In the genomic region with DNA sequence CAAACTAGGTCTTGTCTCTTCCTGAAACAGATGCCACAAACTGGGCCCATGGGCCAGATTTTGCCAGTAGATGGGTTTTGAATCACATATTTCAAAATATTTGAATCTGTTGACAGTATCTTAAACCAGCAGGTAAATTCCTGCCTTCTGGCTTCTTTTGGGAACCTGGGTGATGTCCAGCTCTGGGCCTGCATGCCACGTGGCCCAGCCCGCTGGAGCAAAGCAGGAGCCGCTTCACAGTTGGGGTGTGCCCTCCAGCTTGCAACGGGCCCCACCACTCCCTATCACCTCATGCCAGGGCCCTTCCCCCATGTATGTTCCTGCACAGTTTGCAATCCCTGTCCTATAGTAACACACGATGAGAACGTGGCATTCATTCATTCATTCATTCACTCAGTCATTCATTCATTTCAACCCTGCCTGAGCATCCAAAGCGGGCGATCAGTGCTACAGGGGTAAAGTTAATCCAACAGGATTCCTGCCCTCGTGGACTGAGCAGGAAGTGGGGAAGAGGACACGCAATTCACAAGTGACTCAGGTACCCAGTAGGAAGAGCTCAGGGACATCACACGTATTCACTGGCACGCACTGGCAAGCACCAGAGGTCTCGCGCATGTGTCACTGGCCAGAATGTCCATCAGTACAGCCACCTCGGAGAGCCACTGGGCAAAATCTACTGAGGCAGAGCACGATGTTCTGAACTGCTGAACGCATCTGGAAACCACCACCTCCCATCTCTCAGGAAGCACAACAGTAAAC, we compare ENCODE assay signal across 1 cellular context.
TF ChIP-seq lines count a peak whose summit lies in the region.

No MANE protein-coding gene starts in this region.

TF ChIP-seq in WTC11, 78 proteins besides CTCF, POLR2A, EP300 and RAD21 (continued from another document):
- no peak for TF ChIP-seq CDX4 (CRISPR knock-in tag; IDR thresholded peaks at IDR 0.05; ENCODE audit: borderline replicate concordance)
- no peak for TF ChIP-seq SP1 (CRISPR knock-in tag; conservative IDR thresholded peaks at IDR 0.05)
- no peak for TF ChIP-seq SMAD3 (CRISPR knock-in tag; IDR thresholded peaks at IDR 0.05; ENCODE audit: borderline replicate concordance)
- TF ChIP-seq, protein P1, sequence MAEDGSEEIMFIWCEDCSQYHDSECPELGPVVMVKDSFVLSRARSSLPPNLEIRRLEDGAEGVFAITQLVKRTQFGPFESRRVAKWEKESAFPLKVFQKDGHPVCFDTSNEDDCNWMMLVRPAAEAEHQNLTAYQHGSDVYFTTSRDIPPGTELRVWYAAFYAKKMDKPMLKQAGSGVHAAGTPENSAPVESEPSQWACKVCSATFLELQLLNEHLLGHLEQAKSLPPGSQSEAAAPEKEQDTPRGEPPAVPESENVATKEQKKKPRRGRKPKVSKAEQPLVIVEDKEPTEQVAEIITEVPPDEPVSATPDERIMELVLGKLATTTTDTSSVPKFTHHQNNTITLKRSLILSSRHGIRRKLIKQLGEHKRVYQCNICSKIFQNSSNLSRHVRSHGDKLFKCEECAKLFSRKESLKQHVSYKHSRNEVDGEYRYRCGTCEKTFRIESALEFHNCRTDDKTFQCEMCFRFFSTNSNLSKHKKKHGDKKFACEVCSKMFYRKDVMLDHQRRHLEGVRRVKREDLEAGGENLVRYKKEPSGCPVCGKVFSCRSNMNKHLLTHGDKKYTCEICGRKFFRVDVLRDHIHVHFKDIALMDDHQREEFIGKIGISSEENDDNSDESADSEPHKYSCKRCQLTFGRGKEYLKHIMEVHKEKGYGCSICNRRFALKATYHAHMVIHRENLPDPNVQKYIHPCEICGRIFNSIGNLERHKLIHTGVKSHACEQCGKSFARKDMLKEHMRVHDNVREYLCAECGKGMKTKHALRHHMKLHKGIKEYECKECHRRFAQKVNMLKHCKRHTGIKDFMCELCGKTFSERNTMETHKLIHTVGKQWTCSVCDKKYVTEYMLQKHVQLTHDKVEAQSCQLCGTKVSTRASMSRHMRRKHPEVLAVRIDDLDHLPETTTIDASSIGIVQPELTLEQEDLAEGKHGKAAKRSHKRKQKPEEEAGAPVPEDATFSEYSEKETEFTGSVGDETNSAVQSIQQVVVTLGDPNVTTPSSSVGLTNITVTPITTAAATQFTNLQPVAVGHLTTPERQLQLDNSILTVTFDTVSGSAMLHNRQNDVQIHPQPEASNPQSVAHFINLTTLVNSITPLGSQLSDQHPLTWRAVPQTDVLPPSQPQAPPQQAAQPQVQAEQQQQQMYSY (CRISPR knock-in tag; IDR thresholded peaks at IDR 0.05), result no peak
- TF ChIP-seq, protein P2, sequence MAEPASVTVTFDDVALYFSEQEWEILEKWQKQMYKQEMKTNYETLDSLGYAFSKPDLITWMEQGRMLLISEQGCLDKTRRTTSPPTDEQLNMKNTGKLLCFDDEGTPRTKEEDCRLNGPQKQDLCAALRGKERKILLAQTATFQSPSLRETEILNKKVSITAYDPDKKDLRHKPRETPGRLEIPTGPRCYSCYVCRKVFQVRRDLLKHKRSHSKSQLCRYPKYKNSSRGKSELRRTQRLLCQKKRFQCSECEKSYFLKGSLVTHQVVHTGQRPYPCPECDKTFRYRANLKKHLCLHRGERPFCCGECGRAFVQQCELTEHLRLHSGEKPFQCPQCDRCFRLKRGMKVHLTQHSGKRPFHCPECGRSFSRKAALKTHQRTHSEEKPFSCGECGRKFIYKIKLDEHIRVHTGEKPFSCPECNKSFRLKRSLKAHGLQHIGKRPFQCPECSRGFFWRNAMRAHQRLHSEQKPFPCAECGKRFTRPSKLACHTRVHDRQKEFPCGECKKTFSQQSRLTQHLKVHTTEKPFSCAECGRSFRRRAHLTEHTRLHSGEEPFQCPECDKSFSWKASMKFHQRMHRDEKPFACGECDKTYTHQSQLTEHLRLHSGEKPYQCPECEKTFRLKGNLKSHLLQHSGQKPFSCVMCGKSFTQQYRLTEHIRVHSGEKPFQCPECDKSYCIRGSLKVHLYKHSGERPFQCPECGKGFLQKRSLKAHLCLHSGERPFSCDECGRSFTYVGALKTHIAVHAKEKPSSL (CRISPR knock-in tag; conservative IDR thresholded peaks at IDR 0.05), result no peak
- TF ChIP-seq ARID4B (CRISPR knock-in tag; IDR thresholded peaks at IDR 0.05; ENCODE audit: borderline replicate concordance), result no peak
- TF ChIP-seq ZNF532 (CRISPR knock-in tag; IDR thresholded peaks at IDR 0.05; ENCODE audit: borderline replicate concordance), result no peak
- TF ChIP-seq, protein P3, sequence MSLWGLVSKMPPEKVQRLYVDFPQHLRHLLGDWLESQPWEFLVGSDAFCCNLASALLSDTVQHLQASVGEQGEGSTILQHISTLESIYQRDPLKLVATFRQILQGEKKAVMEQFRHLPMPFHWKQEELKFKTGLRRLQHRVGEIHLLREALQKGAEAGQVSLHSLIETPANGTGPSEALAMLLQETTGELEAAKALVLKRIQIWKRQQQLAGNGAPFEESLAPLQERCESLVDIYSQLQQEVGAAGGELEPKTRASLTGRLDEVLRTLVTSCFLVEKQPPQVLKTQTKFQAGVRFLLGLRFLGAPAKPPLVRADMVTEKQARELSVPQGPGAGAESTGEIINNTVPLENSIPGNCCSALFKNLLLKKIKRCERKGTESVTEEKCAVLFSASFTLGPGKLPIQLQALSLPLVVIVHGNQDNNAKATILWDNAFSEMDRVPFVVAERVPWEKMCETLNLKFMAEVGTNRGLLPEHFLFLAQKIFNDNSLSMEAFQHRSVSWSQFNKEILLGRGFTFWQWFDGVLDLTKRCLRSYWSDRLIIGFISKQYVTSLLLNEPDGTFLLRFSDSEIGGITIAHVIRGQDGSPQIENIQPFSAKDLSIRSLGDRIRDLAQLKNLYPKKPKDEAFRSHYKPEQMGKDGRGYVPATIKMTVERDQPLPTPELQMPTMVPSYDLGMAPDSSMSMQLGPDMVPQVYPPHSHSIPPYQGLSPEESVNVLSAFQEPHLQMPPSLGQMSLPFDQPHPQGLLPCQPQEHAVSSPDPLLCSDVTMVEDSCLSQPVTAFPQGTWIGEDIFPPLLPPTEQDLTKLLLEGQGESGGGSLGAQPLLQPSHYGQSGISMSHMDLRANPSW (CRISPR knock-in tag; conservative IDR thresholded peaks at IDR 0.05; ENCODE audit: low read depth), result no peak
- TF ChIP-seq, protein P4, sequence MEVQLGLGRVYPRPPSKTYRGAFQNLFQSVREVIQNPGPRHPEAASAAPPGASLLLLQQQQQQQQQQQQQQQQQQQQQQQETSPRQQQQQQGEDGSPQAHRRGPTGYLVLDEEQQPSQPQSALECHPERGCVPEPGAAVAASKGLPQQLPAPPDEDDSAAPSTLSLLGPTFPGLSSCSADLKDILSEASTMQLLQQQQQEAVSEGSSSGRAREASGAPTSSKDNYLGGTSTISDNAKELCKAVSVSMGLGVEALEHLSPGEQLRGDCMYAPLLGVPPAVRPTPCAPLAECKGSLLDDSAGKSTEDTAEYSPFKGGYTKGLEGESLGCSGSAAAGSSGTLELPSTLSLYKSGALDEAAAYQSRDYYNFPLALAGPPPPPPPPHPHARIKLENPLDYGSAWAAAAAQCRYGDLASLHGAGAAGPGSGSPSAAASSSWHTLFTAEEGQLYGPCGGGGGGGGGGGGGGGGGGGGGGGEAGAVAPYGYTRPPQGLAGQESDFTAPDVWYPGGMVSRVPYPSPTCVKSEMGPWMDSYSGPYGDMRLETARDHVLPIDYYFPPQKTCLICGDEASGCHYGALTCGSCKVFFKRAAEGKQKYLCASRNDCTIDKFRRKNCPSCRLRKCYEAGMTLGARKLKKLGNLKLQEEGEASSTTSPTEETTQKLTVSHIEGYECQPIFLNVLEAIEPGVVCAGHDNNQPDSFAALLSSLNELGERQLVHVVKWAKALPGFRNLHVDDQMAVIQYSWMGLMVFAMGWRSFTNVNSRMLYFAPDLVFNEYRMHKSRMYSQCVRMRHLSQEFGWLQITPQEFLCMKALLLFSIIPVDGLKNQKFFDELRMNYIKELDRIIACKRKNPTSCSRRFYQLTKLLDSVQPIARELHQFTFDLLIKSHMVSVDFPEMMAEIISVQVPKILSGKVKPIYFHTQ (CRISPR knock-in tag; IDR thresholded peaks at IDR 0.05), result no peak
